In genomic region chr6:34744294-34744647, GRCh38 we compare ENCODE assay signal across 5 cellular contexts. TPM values are rescaled to one million over a fixed set of nuclear protein-coding genes. Genes with fewer than 3 reads are reported as not detected.
DNase-seq lines count a peak whose midpoint lies in the region; FAIRE-seq and TF ChIP-seq lines count a peak whose summit lies in the region.
"Not testable (repeated sequence)": the region's sequence is repeated elsewhere in the genome, so short reads cannot be mapped to it uniquely, and the experiment has no call there.

No MANE protein-coding gene starts in this region.

- H3F3A ChIP-seq in PC-9 (ENCODE audit: insufficient read depth, low read depth) = peaks cover 40% of the 10 kb centered on the region

- H3K9ac ChIP-seq in keratinocyte (ENCODE audit: control insufficient read depth, extremely low read depth, insufficient read depth, low read length); trophoblast cell (ENCODE audit: low read length): not testable (repeated sequence)

- not testable (repeated sequence) for H3K79me1 ChIP-seq in trophoblast cell (ENCODE audit: low read length)

- H3K36me3 ChIP-seq in PC-9 (ENCODE audit: low read depth); keratinocyte (ENCODE audit: control insufficient read depth in 2 of 2, extremely low read depth in 1 of 2, insufficient read depth in 2 of 2, low read length in 2 of 2); trophoblast cell (ENCODE audit: control insufficient read depth in 1 of 2, insufficient read depth in 2 of 2, low read length in 2 of 2): not testable (repeated sequence)

- H3K14ac ChIP-seq in trophoblast cell (ENCODE audit: low read length) = not testable (repeated sequence)

- not testable (repeated sequence) for H4K8ac ChIP-seq in trophoblast cell (ENCODE audit: low read depth, low read length)

- not testable (repeated sequence) for H3K27me3 ChIP-seq in PC-9 (ENCODE audit: insufficient read depth, low read depth); keratinocyte (ENCODE audit: control insufficient read depth, extremely low read depth, insufficient read depth, low read length); trophoblast cell (ENCODE audit: insufficient read depth, low read length)

- H4K91ac ChIP-seq in trophoblast cell (ENCODE audit: low read depth, low read length) = not testable (repeated sequence)

- H4K20me1 ChIP-seq in PC-9 (ENCODE audit: insufficient read depth); keratinocyte (ENCODE audit: control insufficient read depth, extremely low read depth, insufficient read depth, low read length): not testable (repeated sequence)

- not testable (repeated sequence) for H3K79me2 ChIP-seq in PC-9 (ENCODE audit: low read depth); keratinocyte (ENCODE audit: control insufficient read depth, insufficient read depth, low read length); trophoblast cell (ENCODE audit: control insufficient read depth, insufficient read depth, low read length, poor library complexity)

- dilution Hi-C loops in keratinocyte (cut with MboI; ENCODE audit: extremely low pct_ligation_motif_present, low sequenced_read_pairs) = not testable (repeated sequence)

- H3K36me3 Mint-ChIP-seq in Calu3 (ENCODE audit: insufficient read depth, unreplicated experiment) = peaks cover 10% of the 10 kb centered on the region
- H3K36me3 Mint-ChIP-seq in dendritic cell treated with granulocyte-macrophage colony-stimulating factor and Interleukin-4, amounts not matched to agents 40 ng/mL and 50 ng/mL, for 4 days (ENCODE audit: low read depth) = not testable (repeated sequence)

- not testable (repeated sequence) for H2BK12ac ChIP-seq in trophoblast cell (ENCODE audit: low read length)

- H3K9me3 ChIP-seq in PC-9 (ENCODE audit: insufficient read depth, low read depth); keratinocyte (ENCODE audit: control insufficient read depth, low read depth, low read length); trophoblast cell (ENCODE audit: insufficient read depth, low read depth, low read length): not testable (repeated sequence)

- H3K27ac Mint-ChIP-seq in Calu3 (ENCODE audit: unreplicated experiment) = peak overlapping the region; percentile 89
- H3K27ac Mint-ChIP-seq in dendritic cell treated with granulocyte-macrophage colony-stimulating factor and Interleukin-4, amounts not matched to agents 40 ng/mL and 50 ng/mL, for 4 days = peak overlapping the region; percentile 20

- not testable (repeated sequence) for H3K9me2 ChIP-seq in PC-9 (ENCODE audit: insufficient read depth)

- peaks cover 42% of the 10 kb centered on the region for H3K4me1 ChIP-seq in PC-9 (replicated peaks; ENCODE audit: insufficient read depth)
- peaks cover 31% of the 10 kb centered on the region for H3K4me1 ChIP-seq in keratinocyte (ENCODE audit: control insufficient read depth, extremely low read depth, insufficient read depth, low read length)
- H3K4me1 ChIP-seq in trophoblast cell (ENCODE audit: control insufficient read depth in 1 of 2, insufficient read depth in 2 of 2, low read length in 2 of 2) = peaks cover 12 to 14% of the 10 kb centered on the region in 2 experiments

- not testable (repeated sequence) for H2BK120ac ChIP-seq in trophoblast cell (ENCODE audit: insufficient read depth, low read length, poor library complexity)

- FAIRE-seq in keratinocyte (lab: Jason Lieb, UNC) = not testable (repeated sequence)

- H3K27me3 Mint-ChIP-seq in Calu3 (ENCODE audit: unreplicated experiment); dendritic cell treated with granulocyte-macrophage colony-stimulating factor and Interleukin-4, amounts not matched to agents 40 ng/mL and 50 ng/mL, for 4 days: not testable (repeated sequence)

- H4K12ac ChIP-seq in trophoblast cell (ENCODE audit: low read depth, low read length) = not testable (repeated sequence)

- peaks cover 46% of the 10 kb centered on the region for H3K4me1 Mint-ChIP-seq in Calu3 (ENCODE audit: low read depth, unreplicated experiment)
- H3K4me1 Mint-ChIP-seq in dendritic cell treated with granulocyte-macrophage colony-stimulating factor and Interleukin-4, amounts not matched to agents 40 ng/mL and 50 ng/mL, for 4 days (ENCODE audit: low read depth) = not testable (repeated sequence)

- not testable (repeated sequence) for H3K4ac ChIP-seq in trophoblast cell (ENCODE audit: low read depth, low read length)

- intact Hi-C loops in Calu3 (cut with micrococcal nuclease; ENCODE audit: unreplicated experiment); PC-9 (cut with micrococcal nuclease; ENCODE audit: unreplicated experiment); dendritic cell treated with granulocyte-macrophage colony-stimulating factor and Interleukin-4, amounts not matched to agents 40 ng/mL and 50 ng/mL, for 4 days (cut with micrococcal nuclease): not testable (repeated sequence)

- H3K18ac ChIP-seq in trophoblast cell (ENCODE audit: low read length) = not testable (repeated sequence)

- not testable (repeated sequence) for H3K4me3 Mint-ChIP-seq in Calu3 (ENCODE audit: low read depth, unreplicated experiment); dendritic cell treated with granulocyte-macrophage colony-stimulating factor and Interleukin-4, amounts not matched to agents 40 ng/mL and 50 ng/mL, for 4 days

- not testable (repeated sequence) for H3K4me3 ChIP-seq in PC-9; keratinocyte (ENCODE audit: control insufficient read depth in 2 of 3, extremely low read depth in 1 of 3, insufficient read depth in 2 of 3, low read depth in 1 of 3, low read length in 3 of 3); trophoblast cell (ENCODE audit: low read depth, low read length)

- TF ChIP-seq CTCF in Calu3 (IDR thresholded peaks at IDR 0.05; ENCODE audit: unreplicated experiment); PC-9 (conservative IDR thresholded peaks at IDR 0.05); keratinocyte (optimal IDR thresholded peaks at IDR 0.05 in 1 of 3, IDR thresholded peaks at IDR 0.05 in 1 of 3, conservative IDR thresholded peaks at IDR 0.05 in 1 of 3; ENCODE audit: extremely low read depth in 1 of 3, insufficient read depth in 2 of 3, low read length in 3 of 3): not testable (repeated sequence)

- H2AK5ac ChIP-seq in trophoblast cell (ENCODE audit: low read length) = not testable (repeated sequence)

- WGBS in trophoblast cell (ENCODE audit: extremely low coverage, insufficient coverage, insufficient read length) = no CpG with 5 or more reads among the region's 10 CpGs

- not testable (repeated sequence) for H2BK5ac ChIP-seq in trophoblast cell (ENCODE audit: low read depth, low read length, poor library complexity)

- H2AFZ ChIP-seq in PC-9; keratinocyte (ENCODE audit: control insufficient read depth, low read length); trophoblast cell (ENCODE audit: insufficient read depth, low read length, poor library complexity): not testable (repeated sequence)

- DNase-seq in Calu3; PC-9; keratinocyte (ENCODE audit: low read depth, low spot score): not testable (repeated sequence)
- DNase-seq in trophoblast cell = peak; percentile 78 to 87

- not testable (repeated sequence) for H3K23ac ChIP-seq in trophoblast cell (ENCODE audit: low read length)

- H3K27ac ChIP-seq in PC-9; trophoblast cell (ENCODE audit: low read depth, low read length): not testable (repeated sequence)
- H3K27ac ChIP-seq in keratinocyte (ENCODE audit: control insufficient read depth, insufficient read depth, low read length) = peak overlapping the region; percentile 65

- CTCF ChIA-PET in Calu3 (lab: Charles Lee) = interaction anchor here (0.6 to 2.9 kb wide), 3 partner anchors 11 to 71 kb away, joined by 4 to 32 read pairs (median 11); partner anchors contain the start of gene SNRPC
- CTCF ChIA-PET in PC-9 (lab: Charles Lee) = not testable (repeated sequence)

- not testable (repeated sequence) for H3K9me1 ChIP-seq in keratinocyte (ENCODE audit: control insufficient read depth, extremely low read depth, insufficient read depth, low read length)

- not testable (repeated sequence) for BruUV-seq in Calu3 (replicated peaks; lab: Mats Ljungman, UMichigan); PC-9 (replicated peaks; lab: Mats Ljungman, UMichigan)

- 0 out of 2 replicates have a peak overlapping the region, but pooled peaks have one; percentile 72 for H3K4me2 ChIP-seq in PC-9
- H3K4me2 ChIP-seq in keratinocyte (ENCODE audit: control insufficient read depth, extremely low read depth, insufficient read depth, low read depth, low read length); trophoblast cell (ENCODE audit: low read length): not testable (repeated sequence)

- H3K9me3 Mint-ChIP-seq in Calu3 (ENCODE audit: low read depth, unreplicated experiment); dendritic cell treated with granulocyte-macrophage colony-stimulating factor and Interleukin-4, amounts not matched to agents 40 ng/mL and 50 ng/mL, for 4 days: not testable (repeated sequence)

- POLR2A ChIA-PET in PC-9 (lab: Charles Lee; ENCODE audit: unreplicated experiment) = not testable (repeated sequence)

RNA-seq across cellular contexts. Expression of gene SNRPC, which starts 13.0 kb away (rescaled TPM):
- total RNA-seq in Calu3 (2022) (221 and 231 TPM in 2 replicates), PC-9 (2021) (142 and 162 TPM in 2 replicates)
- 127 to 216 TPM (median 185 TPM) in 3 replicates for polyA plus RNA-seq in keratinocyte
- polyA plus RNA-seq in keratinocyte (2011; ENCODE audit: low read depth) = 24.5 TPM
- polyA plus RNA-seq in keratinocyte (2011; cell fraction: cytosol; rRNA removed) = 193 and 215 TPM in 2 replicates
- 116 and 140 TPM in 2 replicates for polyA plus RNA-seq in keratinocyte (2011; cell fraction: nucleus; rRNA removed)
- polyA plus RNA-seq in keratinocyte (2012; ENCODE audit: low replicate concordance) = 87.6 and 153 TPM in 2 replicates
- polyA minus RNA-seq in keratinocyte = 56.4 to 82.9 TPM (median 63.4 TPM) in 3 replicates
- 46.2 TPM for polyA minus RNA-seq in keratinocyte (2011; cell fraction: cytosol; rRNA and poly(A)+ RNA removed)
- polyA minus RNA-seq in keratinocyte (2011; cell fraction: nucleus; rRNA and poly(A)+ RNA removed) = 8.3 and 21.6 TPM in 2 replicates
- polyA plus RNA-seq in trophoblast cell (2013) = 130 and 134 TPM in 2 replicates

RNA-seq across cellular contexts. Expression of gene BLTP3A, which starts 47.6 kb away (rescaled TPM):
- total RNA-seq in Calu3 (2022) (33.4 and 34.8 TPM in 2 replicates), PC-9 (2021) (18.2 and 22.3 TPM in 2 replicates)
- polyA plus RNA-seq in keratinocyte = 4.4 to 4.9 TPM (median 4.5 TPM) in 3 replicates
- polyA plus RNA-seq in keratinocyte (2011; ENCODE audit: low read depth) = 3.4 TPM
- 4.0 and 6.1 TPM in 2 replicates for polyA plus RNA-seq in keratinocyte (2011; cell fraction: cytosol; rRNA removed)
- 7.0 and 7.1 TPM in 2 replicates for polyA plus RNA-seq in keratinocyte (2011; cell fraction: nucleus; rRNA removed)
- 3.7 and 4.5 TPM in 2 replicates for polyA plus RNA-seq in keratinocyte (2012; ENCODE audit: low replicate concordance)
- polyA minus RNA-seq in keratinocyte = 10.6 to 14.8 TPM (median 13.8 TPM) in 3 replicates
- polyA minus RNA-seq in keratinocyte (2011; cell fraction: cytosol; rRNA and poly(A)+ RNA removed) = 7.5 TPM
- polyA minus RNA-seq in keratinocyte (2011; cell fraction: nucleus; rRNA and poly(A)+ RNA removed) = 8.4 and 16.1 TPM in 2 replicates
- polyA plus RNA-seq in trophoblast cell (2013) = 4.7 TPM in 2 replicates

RNA-seq across cellular contexts. Expression of gene ILRUN, which starts 47.7 kb away (rescaled TPM):
- total RNA-seq in Calu3 (2022) (137 and 145 TPM in 2 replicates), PC-9 (2021) (57.8 and 68.9 TPM in 2 replicates)
- 54.2 to 64.1 TPM (median 56.4 TPM) in 3 replicates for polyA plus RNA-seq in keratinocyte
- polyA plus RNA-seq in keratinocyte (2011; ENCODE audit: low read depth) = 50.2 TPM
- 58.2 and 69.3 TPM in 2 replicates for polyA plus RNA-seq in keratinocyte (2011; cell fraction: cytosol; rRNA removed)
- polyA plus RNA-seq in keratinocyte (2011; cell fraction: nucleus; rRNA removed) = 46.2 and 48.6 TPM in 2 replicates
- 65.0 and 69.0 TPM in 2 replicates for polyA plus RNA-seq in keratinocyte (2012; ENCODE audit: low replicate concordance)
- polyA minus RNA-seq in keratinocyte = 85.9 to 97.5 TPM (median 87.4 TPM) in 3 replicates
- 59.7 TPM for polyA minus RNA-seq in keratinocyte (2011; cell fraction: cytosol; rRNA and poly(A)+ RNA removed)
- 27.5 and 48.1 TPM in 2 replicates for polyA minus RNA-seq in keratinocyte (2011; cell fraction: nucleus; rRNA and poly(A)+ RNA removed)
- polyA plus RNA-seq in trophoblast cell (2013) = 39.4 and 41.5 TPM in 2 replicates
